Comparison of ENCODE assay signal across 11 cellular contexts in genomic region chr7:116028808-116029207, GRCh38. TPM values are rescaled to one million over a fixed set of nuclear protein-coding genes. Genes with fewer than 3 reads are reported as not detected.
DNase-seq lines count a peak whose midpoint lies in the region; ATAC-seq, FAIRE-seq and TF ChIP-seq lines count a peak whose summit lies in the region.
"Had no signal": no experiment of that assay in that cellular context is flagged by ENCODE, and none has a peak within 500 bp of the region (broad histone marks: within the 10 kb centered on the region; RNA-seq: fewer than 3 reads in every experiment).

No MANE protein-coding gene starts in this region.

- H3K9me3 ChIP-seq in CD4-positive, alpha-beta T cell (ENCODE audit: control insufficient read depth, low read length): no peaks in the 10 kb centered on the region

- TF ChIP-seq POLR2A in GM18505 (IDR thresholded peaks at IDR 0.05; ENCODE audit: borderline replicate concordance, extremely low read depth, insufficient read depth, insufficient read length): no peak

- CTCF ChIA-PET in CD4-positive, alpha-beta T cell (lab: Charles Lee): no interaction called here

- no peak overlapping the region for H3K27ac ChIP-seq in CD4-positive, alpha-beta T cell (ENCODE audit: low read depth, low read length)

- no peak for DNase-seq in RCC 7860 (ENCODE audit: low spot score)
- no peak for DNase-seq in NCI-H526 treated with DMSO at 0.1 percent for 48 hours (lab: John Stamatoyannopoulos, UW)
- DNase-seq in sciatic nerve (ENCODE audit: low spot score): no peak
- no peak for DNase-seq in foreskin fibroblast
- no peak for DNase-seq in CD4-positive, alpha-beta T cell
- DNase-seq: C1 segment of cervical spinal cord, NCI-H526 had no signal

- no peak overlapping the region for H3K27ac Mint-ChIP-seq in CD4-positive, alpha-beta T cell
- H3K27ac Mint-ChIP-seq: T-helper 2 cell treated with Interferon-gamma antibody and Interleukin-4, amounts not matched to agents 5 μg/mL and 100 μg/mL, for 36 hours had no signal

- H3K4me1 Mint-ChIP-seq in CD4-positive, alpha-beta T cell (ENCODE audit: low read depth): no peaks in the 10 kb centered on the region

- no peaks in the 10 kb centered on the region for H3K9me3 Mint-ChIP-seq in CD4-positive, alpha-beta T cell
- H3K9me3 Mint-ChIP-seq: T-helper 2 cell treated with Interferon-gamma antibody and Interleukin-4, amounts not matched to agents 5 μg/mL and 100 μg/mL, for 36 hours had no signal

- POLR2A ChIA-PET in CD4-positive, alpha-beta T cell (lab: Charles Lee): no interaction called here

- H3K27me3 Mint-ChIP-seq in CD4-positive, alpha-beta T cell: peaks cover 5% of the 10 kb centered on the region

- FAIRE-seq in RCC 7860 (lab: Jason Lieb, UNC): peak; percentile 54

- H3K27me3 ChIP-seq in CD4-positive, alpha-beta T cell (ENCODE audit: control insufficient read depth, insufficient read depth, low read length): no peaks in the 10 kb centered on the region

- no peak overlapping the region for H3K4me3 Mint-ChIP-seq in CD4-positive, alpha-beta T cell
- H3K4me3 Mint-ChIP-seq: T-helper 2 cell treated with Interferon-gamma antibody and Interleukin-4, amounts not matched to agents 5 μg/mL and 100 μg/mL, for 36 hours had no signal

- ATAC-seq in GM18505 (IDR thresholded peaks at IDR 0.05; ENCODE audit: unreplicated experiment) (peak; percentile 51), GM21381 (IDR thresholded peaks at IDR 0.05; ENCODE audit: unreplicated experiment) (peak; percentile 65), HG03060 (IDR thresholded peaks at IDR 0.05; ENCODE audit: low read depth, unreplicated experiment) (peak; percentile 87), sciatic nerve (no peak)
- no peak for ATAC-seq in CD4-positive, alpha-beta T cell (ENCODE audit: poor library complexity)

- H3K36me3 Mint-ChIP-seq in CD4-positive, alpha-beta T cell (ENCODE audit: low read depth): no peaks in the 10 kb centered on the region

- intact Hi-C loops in sciatic nerve (cut with DNase I): no loop called here
- intact Hi-C loops in CD4-positive, alpha-beta T cell (cut with DNase I, micrococcal nuclease): no loop called here

- no peak overlapping the region for H3K4me3 ChIP-seq in foreskin fibroblast (ENCODE audit: low read depth in 1 of 2, low read length in 2 of 2)

- TF ChIP-seq CTCF in foreskin fibroblast (IDR thresholded peaks at IDR 0.05; ENCODE audit: low read depth, low read length): no peak
- no peak for TF ChIP-seq CTCF in CD4-positive, alpha-beta T cell (IDR thresholded peaks at IDR 0.05)

RNA-seq across cellular contexts. Expression of gene TFEC, which starts 1.8 kb away (rescaled TPM):
- total RNA-seq in sciatic nerve: 10.3 TPM
- total RNA-seq in CD4-positive, alpha-beta T cell: not detected

Comparison
In these comparisons a context has a peak if more than half of its experiments do, and no peak if none do; other contexts are left out.
1. ATAC-seq: peak in GM18505 (single experiment), GM21381 (single experiment) and HG03060 (single experiment); none in sciatic nerve (single experiment) and CD4-positive, alpha-beta T cell (single experiment).
2. RNA of gene TFEC, which starts 1.8 kb away (total RNA-seq): 10.3 TPM in sciatic nerve (single experiment); not detected in CD4-positive, alpha-beta T cell; every median in the first group is over 10 times any median in the second.